ENCODE assay signal across 20 cellular contexts in the genomic region with DNA sequence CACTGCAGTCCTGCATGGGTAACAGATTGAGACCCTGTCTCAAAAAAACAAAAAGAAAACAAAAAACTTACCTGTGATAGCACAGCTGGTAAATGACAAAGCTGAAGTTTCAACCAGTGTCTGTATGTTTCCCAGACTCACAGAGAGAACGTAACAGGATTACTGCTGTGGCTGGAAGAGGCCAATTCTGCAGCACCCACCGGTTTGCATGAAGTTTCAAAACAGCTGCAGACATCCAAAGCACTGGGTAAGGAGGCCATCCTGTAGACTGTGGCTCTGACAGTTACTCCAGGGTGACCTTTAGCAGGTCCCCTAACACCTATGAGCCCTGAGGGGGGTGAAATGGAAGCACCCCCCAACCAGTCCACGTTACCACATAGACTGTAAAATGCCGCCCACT. TPM values are rescaled to one million over a fixed set of nuclear protein-coding genes. Genes with fewer than 3 reads are reported as not detected.
DNase-seq lines count a peak whose midpoint lies in the region; ATAC-seq and TF ChIP-seq lines count a peak whose summit lies in the region.
"Had no signal": no experiment of that assay in that cellular context is flagged by ENCODE, and none has a peak within 500 bp of the region (broad histone marks: within the 10 kb centered on the region; RNA-seq: fewer than 3 reads in every experiment).

No MANE protein-coding gene starts in this region.

- intact Hi-C loops in heart left ventricle (cut with DNase I), result loop anchor here in 1 of 10 donors (10.0 kb wide), 1 partner anchor 203 kb away; no protein-coding TSS in a partner anchor
- intact Hi-C loops in Panc1 (cut with micrococcal nuclease; ENCODE audit: unreplicated experiment), result no loop called here

- POLR2A ChIA-PET in Panc1 (lab: Charles Lee), result interaction anchor here (0.6 kb wide), 1 partner anchor 85 kb away, joined by 9 read pairs; no protein-coding TSS in a partner anchor

- no TSS peak for BruUV-seq in Panc1 (replicated peaks; lab: Mats Ljungman, UMichigan)

- H3K14ac ChIP-seq in mesenchymal stem cell (ENCODE audit: low read length in 2 of 2), result no peak overlapping the region

- in situ Hi-C loops in Panc1 (cut with HindIII; ENCODE audit: low pct_unique_long_range_greater_than_20kb, low sequenced_read_pairs), result no loop called here

- no peak overlapping the region for H3K4me3 ChIP-seq in cardiac muscle cell
- H3K4me3 ChIP-seq in heart left ventricle, result no peak overlapping the region
- no peak overlapping the region for H3K4me3 ChIP-seq in Panc1 (ENCODE audit: low read depth in 2 of 2, low read length in 2 of 2)
- no peak overlapping the region for H3K4me3 ChIP-seq in mesenchymal stem cell (ENCODE audit: insufficient read depth in 1 of 2, low read depth in 1 of 2, low read length in 2 of 2)
- H3K4me3 ChIP-seq: suprapubic skin had no signal

- H2AFZ ChIP-seq in mesenchymal stem cell (ENCODE audit: low read depth, low read length), result no peak overlapping the region

- peak overlapping the region; percentile 100 for H3K27ac ChIP-seq in cardiac muscle cell
- H3K27ac ChIP-seq in heart left ventricle, result peak overlapping the region in 3 of 12 donors; percentile 7 to 96 (median 32)
- H3K27ac ChIP-seq in Panc1 (ENCODE audit: low read length), result peak overlapping the region; percentile 25; the same call in 1 of the 2 replicates
- no peak overlapping the region for H3K27ac ChIP-seq in mesenchymal stem cell (ENCODE audit: low read length, poor library complexity, severe bottlenecking)
- H3K27ac ChIP-seq: suprapubic skin had no signal

- no peak for TF ChIP-seq POLR2A in heart left ventricle (IDR thresholded peaks at IDR 0.05)

- peak overlapping the region in 1 of 2 experiments; percentile 35 for H3K18ac ChIP-seq in mesenchymal stem cell (ENCODE audit: low read depth in 1 of 2, low read length in 2 of 2)

- H3K4me1 ChIP-seq in cardiac muscle cell (ENCODE audit: low read depth) (peaks cover 48% of the 10 kb centered on the region), heart left ventricle (peaks cover 2 to 59% (median 35%) of the 10 kb centered on the region in 12 donors), Panc1 (ENCODE audit: control insufficient read depth, insufficient read depth, low read length) (peaks cover 28% of the 10 kb centered on the region), mesenchymal stem cell (ENCODE audit: control insufficient read depth, insufficient read depth, low read depth, low read length) (peaks cover 20% of the 10 kb centered on the region)

- H3K4ac ChIP-seq in mesenchymal stem cell (ENCODE audit: low read depth in 1 of 2, low read length in 2 of 2), result peak overlapping the region in 1 of 2 experiments; percentile 57

- H3K36me3 ChIP-seq in cardiac muscle cell, result no peaks in the 10 kb centered on the region
- H3K36me3 ChIP-seq in heart left ventricle, result peaks cover 0 to 5% (median 0%) of the 10 kb centered on the region in 9 donors
- no peaks in the 10 kb centered on the region for H3K36me3 ChIP-seq in Panc1 (ENCODE audit: control insufficient read depth, insufficient read depth, low read length)
- H3K36me3 ChIP-seq in mesenchymal stem cell (ENCODE audit: control insufficient read depth in 1 of 2, insufficient read depth in 2 of 2, low read depth in 1 of 2, low read length in 2 of 2), result no peaks in the 10 kb centered on the region
- H3K36me3 ChIP-seq: suprapubic skin had no signal

- CTCF ChIA-PET in Panc1 (lab: Charles Lee), result interaction anchor here (1.8 to 3.8 kb wide), 2 partner anchors 83 to 85 kb away, joined by 7 to 12 read pairs; no protein-coding TSS in a partner anchor

- no peaks in the 10 kb centered on the region for H3K79me1 ChIP-seq in mesenchymal stem cell (replicated peaks; ENCODE audit: low read length, poor library complexity, severe bottlenecking)

- H2BK15ac ChIP-seq in mesenchymal stem cell (ENCODE audit: low read depth, poor library complexity, severe bottlenecking), result peak overlapping the region; percentile 94

- no peak overlapping the region for H3K4me2 ChIP-seq in mesenchymal stem cell (ENCODE audit: low read length, poor library complexity, severe bottlenecking)

- TF ChIP-seq CTCF in cardiac muscle cell (IDR thresholded peaks at IDR 0.05; ENCODE audit: low read depth, low read length), result no peak
- no peak for TF ChIP-seq CTCF in heart left ventricle (IDR thresholded peaks at IDR 0.05)
- no peak for TF ChIP-seq CTCF in Panc1 (IDR thresholded peaks at IDR 0.05)

- no peak overlapping the region for H2BK5ac ChIP-seq in mesenchymal stem cell (ENCODE audit: low read depth, low read length, poor library complexity, severe bottlenecking)

- 79 to 88% (median 84%) methylated on average over 4 of the region's 4 CpGs for WGBS in heart left ventricle, 4 donors
- 79% methylated on average over 4 of the region's 4 CpGs for WGBS in mesenchymal stem cell

- ATAC-seq in heart left ventricle (no peak), Panc1 (no peak)
- ATAC-seq: activated CD8-positive, alpha-beta T cell treated with anti-CD3 and anti-CD28 coated beads, Interleukin-2, amount 10 ng/mL, durations not matched to agents 7 days and 5 days; activated T-cell treated with anti-CD3 and anti-CD28 coated beads, Interleukin-2, amount 50 U/mL, for 4 hours had no signal

- H3K9me3 ChIP-seq in cardiac muscle cell (ENCODE audit: low read depth) (no peaks in the 10 kb centered on the region), heart left ventricle (no peaks in the 10 kb centered on the region), Panc1 (ENCODE audit: control insufficient read depth, insufficient read depth, low read depth, low read length) (no peaks in the 10 kb centered on the region), mesenchymal stem cell (ENCODE audit: control insufficient read depth, low read length) (no peaks in the 10 kb centered on the region)
- H3K9me3 ChIP-seq: BE2C, suprapubic skin had no signal

- H3K27me3 ChIP-seq in cardiac muscle cell (no peaks in the 10 kb centered on the region), heart left ventricle (peaks cover 0 to 9% (median 0%) of the 10 kb centered on the region in 9 donors), Panc1 (ENCODE audit: control insufficient read depth, insufficient read depth, low read length) (no peaks in the 10 kb centered on the region), mesenchymal stem cell (ENCODE audit: control insufficient read depth in 1 of 2, insufficient read depth in 1 of 2, low read length in 2 of 2) (peaks cover 0 to 18% of the 10 kb centered on the region in 2 experiments)
- H3K27me3 ChIP-seq: BE2C, suprapubic skin had no signal

- no peak overlapping the region for H2AK5ac ChIP-seq in mesenchymal stem cell (ENCODE audit: low read length, severe bottlenecking)

- no peak overlapping the region for H2BK120ac ChIP-seq in mesenchymal stem cell (ENCODE audit: low read depth, low read length)

- no peak overlapping the region for H3K23ac ChIP-seq in mesenchymal stem cell (ENCODE audit: low read length in 2 of 2)

- H3K9ac ChIP-seq in mesenchymal stem cell (ENCODE audit: low read length), result no peak overlapping the region

- H4K91ac ChIP-seq in mesenchymal stem cell (ENCODE audit: low read length), result no peak overlapping the region

- DNase-seq in cardiac muscle cell (ENCODE audit: low read depth in 1 of 2, low spot score in 1 of 2) (no peak), heart left ventricle (no peak), Panc1 (ENCODE audit: low read depth, low spot score) (no peak), mesenchymal stem cell (no peak), NCI-H2107 (lab: John Stamatoyannopoulos, UW) (no peak), dedifferentiated amniotic fluid mesenchymal stem cell (ENCODE audit: extremely low spot score) (no peak), T-helper 1 cell (no peak), DMS153 (lab: John Stamatoyannopoulos, UW) (no peak)
- DNase-seq: activated CD4-positive, alpha-beta T cell treated with anti-CD3 and anti-CD28 coated beads for 1 hour; activated CD8-positive, alpha-beta T cell treated with anti-CD3 and anti-CD28 coated beads, Interleukin-2, amount 10 ng/mL, durations not matched to agents 7 days and 5 days; activated naive CD4-positive, alpha-beta T cell treated with anti-CD3 and anti-CD28 coated beads for 36 hours; activated T-cell treated with anti-CD3 and anti-CD28 coated beads, Interleukin-2, amount 50 U/mL, for 4 hours; amniotic stem cell; BE2C; dermis blood vessel endothelial cell; GOT3; NCI-H1417; NCI-H510A; SW 1271 had no signal

- H4K8ac ChIP-seq in mesenchymal stem cell (ENCODE audit: low read length), result no peak overlapping the region

- H2BK12ac ChIP-seq in mesenchymal stem cell (ENCODE audit: low read length in 2 of 2), result peak overlapping the region in 1 of 2 experiments; percentile 18

RNA-seq across cellular contexts. Expression of gene ID3, which starts 7.5 kb away (rescaled TPM):
- total RNA-seq in cardiac muscle cell, result 698 and 784 TPM in 2 replicates
- polyA plus RNA-seq in cardiac muscle cell, result 703 and 1,027 TPM in 2 replicates
- total RNA-seq in heart left ventricle, result 100 to 1,000 TPM in 3 of 9 donors, 10 to 100 TPM in 6; 57.5 to 185 (median 91.0) TPM
- polyA plus RNA-seq in heart left ventricle, result 100 to 1,000 TPM in 1 of 2 donors, 10 to 100 TPM in 1; 55.3 to 153 TPM
- 39.6 TPM for total RNA-seq in Panc1 (2021; ENCODE audit: unreplicated experiment)
- 46.3 TPM for polyA plus RNA-seq in Panc1 (2012; ENCODE audit: insufficient read length)
- polyA plus RNA-seq in mesenchymal stem cell (2013, experiment 1 of 2), result 497 TPM
- polyA plus RNA-seq in mesenchymal stem cell (2013, experiment 2 of 2), result 504 TPM

RNA-seq across cellular contexts. Expression of gene E2F2, which starts 20.8 kb away (rescaled TPM):
- total RNA-seq in cardiac muscle cell, result 2.1 and 2.5 TPM in 2 replicates
- 2.2 and 2.7 TPM in 2 replicates for polyA plus RNA-seq in cardiac muscle cell
- 1 to 10 TPM in 1 of 9 donors, under 1 TPM in 7, not detected in 1; 0.07 to 2.7 (median 0.21) TPM for total RNA-seq in heart left ventricle
- polyA plus RNA-seq in heart left ventricle, result under 1 TPM; 0.04 to 0.12 TPM
- 9.5 TPM for total RNA-seq in Panc1 (2021; ENCODE audit: unreplicated experiment)
- polyA plus RNA-seq in Panc1 (2012; ENCODE audit: insufficient read length), result 3.1 TPM
- 0.59 TPM for polyA plus RNA-seq in mesenchymal stem cell (2013, experiment 1 of 2)
- polyA plus RNA-seq in mesenchymal stem cell (2013, experiment 2 of 2), result 0.44 TPM
